Comparison of ENCODE assay signal across 1 cellular context in genomic region chr17:72517413-72518237, GRCh38.
TF ChIP-seq lines count a peak whose summit lies in the region.

No MANE protein-coding gene starts in this region.

TF ChIP-seq in SK-N-SH, 30 proteins besides CTCF, POLR2A, EP300 and RAD21:
- TF ChIP-seq CHD2 (IDR thresholded peaks at IDR 0.05; ENCODE audit: low read length, partially characterized antibody) (no peak), USF2 (IDR thresholded peaks at IDR 0.05; ENCODE audit: borderline replicate concordance, low read depth, low read length) (no peak), TCF12 (IDR thresholded peaks at IDR 0.05) (no peak), JUND (IDR thresholded peaks at IDR 0.05) (no peak), RCOR1 (IDR thresholded peaks at IDR 0.05; ENCODE audit: low read length) (no peak), TAF1 (IDR thresholded peaks at IDR 0.05; ENCODE audit: borderline replicate concordance, low read depth, low read length) (no peak), RFX5 (IDR thresholded peaks at IDR 0.05; ENCODE audit: low read length) (no peak), SMC3 (IDR thresholded peaks at IDR 0.05; ENCODE audit: low read depth, low read length) (no peak), FOXM1 (IDR thresholded peaks at IDR 0.05; ENCODE audit: low read depth) (no peak), EZH2phosphoT487 (IDR thresholded peaks at IDR 0.05; ENCODE audit: borderline replicate concordance, low read depth) (no peak), TEAD4 (IDR thresholded peaks at IDR 0.05; ENCODE audit: borderline replicate concordance, insufficient read depth) (no peak), SIN3A (IDR thresholded peaks at IDR 0.05; ENCODE audit: borderline replicate concordance, low read depth, low read length) (no peak), NRF1 (IDR thresholded peaks at IDR 0.05; ENCODE audit: low read depth, low read length) (no peak), NFIC (IDR thresholded peaks at IDR 0.05; ENCODE audit: borderline replicate concordance) (no peak), RXRA (IDR thresholded peaks at IDR 0.05; ENCODE audit: borderline replicate concordance, low read depth) (no peak), ZBTB33 (IDR thresholded peaks at IDR 0.05; ENCODE audit: borderline replicate concordance, low read depth) (no peak), USF1 (IDR thresholded peaks at IDR 0.05; ENCODE audit: borderline replicate concordance, low read depth) (no peak)
